In genomic region chr19:32206065-32206464, GRCh38 we compare ENCODE assay signal across 23 cellular contexts.
"Had no signal": no experiment of that assay in that cellular context is flagged by ENCODE, and none has a peak within 500 bp of the region (broad histone marks: within the 10 kb centered on the region; RNA-seq: fewer than 3 reads in every experiment).

No MANE protein-coding gene starts in this region.

- H3K4me1 Mint-ChIP-seq: activated B cell treated with CpG ODN at 0.5 μM for 24 hours; neural crest cell; stimulated activated memory B cell treated with anti-CD40 and anti-IgM and Interleukin-4, amounts not matched to agents 10 μg/mL and 1 μg/mL and 100 μg/mL, for 72 hours had no signal

- H3K36me3 Mint-ChIP-seq: activated naive CD8-positive, alpha-beta T cell treated with anti-CD3 and anti-CD28 coated beads for 36 hours had no signal

- ATAC-seq: activated CD4-positive, alpha-beta T cell treated with anti-CD3 and anti-CD28 coated beads for 36 hours; activated T-cell treated with anti-CD3 and anti-CD28 coated beads, Interleukin-2, amount 50 U/mL, for 4 hours; gastrocnemius medialis; left cardiac atrium; sciatic nerve; stimulated activated memory B cell treated with anti-CD40 and anti-IgM and Interleukin-4, amounts not matched to agents 10 μg/mL and 1 μg/mL and 100 μg/mL, for 72 hours had no signal

- H3K27me3 ChIP-seq: esophagus squamous epithelium, gastrocnemius medialis, tibial nerve had no signal

- H3K4me3 Mint-ChIP-seq: activated B cell treated with CpG ODN at 0.5 μM for 24 hours; activated CD4-positive, alpha-beta T cell treated with anti-CD3 and anti-CD28 coated beads for 36 hours; activated naive CD8-positive, alpha-beta T cell treated with anti-CD3 and anti-CD28 coated beads for 36 hours; activated T-cell treated with anti-CD3 and anti-CD28 coated beads, Interleukin-2, amount 50 U/mL, for 4 hours; central memory CD8-positive, alpha-beta T cell; neural crest cell; stimulated activated memory B cell treated with anti-CD40 and anti-IgM and Interleukin-4, amounts not matched to agents 10 μg/mL and 1 μg/mL and 100 μg/mL, for 72 hours had no signal

- H3K27ac ChIP-seq: breast epithelium, esophagus squamous epithelium, gastrocnemius medialis, stomach, suprapubic skin, tibial nerve had no signal

- H3K27ac Mint-ChIP-seq: activated B cell treated with CpG ODN at 0.5 μM for 24 hours; activated CD4-positive, alpha-beta T cell treated with anti-CD3 and anti-CD28 coated beads for 36 hours; activated naive CD8-positive, alpha-beta T cell treated with anti-CD3 and anti-CD28 coated beads for 36 hours; stimulated activated memory B cell treated with anti-CD40 and anti-IgM and Interleukin-4, amounts not matched to agents 10 μg/mL and 1 μg/mL and 100 μg/mL, for 72 hours had no signal

- H3K4me1 ChIP-seq: breast epithelium, esophagus squamous epithelium, gastrocnemius medialis, stomach, suprapubic skin had no signal

- H3K36me3 ChIP-seq: breast epithelium, esophagus squamous epithelium, gastrocnemius medialis, stomach, suprapubic skin, tibial nerve had no signal

- H3K9me3 ChIP-seq: gastrocnemius medialis, suprapubic skin had no signal

- DNase-seq: activated B cell treated with CpG ODN at 0.5 μM for 24 hours; activated CD4-positive, alpha-beta T cell treated with anti-CD3 and anti-CD28 coated beads for 36 hours; activated CD4-positive, alpha-beta T cell treated with anti-CD3 and anti-CD28 coated beads, Interleukin-2, amount 50 U/mL, for 4 hours; activated CD8-positive, alpha-beta memory T cell treated with anti-CD3 and anti-CD28 coated beads, Interleukin-2, amount 50 U/mL, for 48 hours; activated naive CD4-positive, alpha-beta T cell treated with Interleukin-2 at 50 U/mL for 16 hours; activated naive CD8-positive, alpha-beta T cell treated with anti-CD3 and anti-CD28 coated beads for 36 hours; activated T-cell treated with anti-CD3 and anti-CD28 coated beads, Interleukin-2, amount 50 U/mL, for 4 hours; effector memory CD4-positive, alpha-beta T cell; esophagus squamous epithelium; gastrocnemius medialis; hippocampal formation; left cardiac atrium; occipital lobe; stimulated activated CD4-positive, alpha-beta T cell treated with anti-CD3 and anti-CD28 coated beads, Interleukin-15, amount 100 ng/mL, for 24 hours; stomach had no signal

- H3K4me3 ChIP-seq: breast epithelium, esophagus squamous epithelium, gastrocnemius medialis, smooth muscle cell, stomach, suprapubic skin, tibial nerve had no signal
